8 cellular contexts compared by ENCODE assay signal in genomic region chr6:34425498-34426410, GRCh38. TPM values are rescaled to one million over a fixed set of nuclear protein-coding genes. Genes with fewer than 3 reads are reported as not detected.
DNase-seq lines count a peak whose midpoint lies in the region; ATAC-seq and TF ChIP-seq lines count a peak whose summit lies in the region.

Gene RPS10, minus strand, starts transcription at chr6:34426069. Its CDS starts 848 bp downstream, at chr6:34425221.

- H3K36me3 ChIP-seq in kidney epithelial cell (ENCODE audit: control insufficient read depth, insufficient read depth, low read length): peaks cover 1% of the 10 kb centered on the region

- peak within 1 kb of the TSS; percentile 88 for H3K4me3 ChIP-seq in AG09309 (ENCODE audit: control insufficient read depth, low read depth, low read length)
- peak within 1 kb of the TSS; percentile 94 for H3K4me3 ChIP-seq in choroid plexus epithelial cell (ENCODE audit: low read depth, low read length)
- peak within 1 kb of the TSS; percentile 66 for H3K4me3 ChIP-seq in kidney epithelial cell (ENCODE audit: low read depth, low read length)

- ATAC-seq in HG03442 (IDR thresholded peaks at IDR 0.05; ENCODE audit: unreplicated experiment): peak; percentile 88

- peak; percentile 63 for DNase-seq in AG09309 (ENCODE audit: low read depth)
- DNase-seq in NCI-H526 (lab: John Stamatoyannopoulos, UW): peak; percentile 79 to 95
- DNase-seq in activated CD4-positive, alpha-beta T cell treated with anti-CD3 and anti-CD28 coated beads for 4 hours: peak; percentile 90
- DNase-seq in choroid plexus epithelial cell (ENCODE audit: low read depth): peak; percentile 95
- DNase-seq in kidney epithelial cell (ENCODE audit: low read depth): peak; percentile 50
- peak; percentile 94 for DNase-seq in stimulated activated CD4-positive, alpha-beta T cell treated with anti-CD3 and anti-CD28 coated beads, Interleukin-15, amount 100 ng/mL, for 24 hours

- no peak for TF ChIP-seq CTCF in AG09309 (IDR thresholded peaks at IDR 0.05; ENCODE audit: control insufficient read depth, insufficient read depth, low read depth, low read length, missing control alignments)
- no peak for TF ChIP-seq CTCF in choroid plexus epithelial cell (conservative IDR thresholded peaks at IDR 0.05; ENCODE audit: low read depth, low read length)
- TF ChIP-seq CTCF in kidney epithelial cell (IDR thresholded peaks at IDR 0.05; ENCODE audit: insufficient read depth, low read length, poor library complexity, severe bottlenecking): no peak

- peak; percentile 95 for TF ChIP-seq POLR2A in GM19193 (IDR thresholded peaks at IDR 0.05; ENCODE audit: extremely low read depth, insufficient read depth, insufficient read length)

- no peaks in the 10 kb centered on the region for H3K27me3 ChIP-seq in kidney epithelial cell (ENCODE audit: control insufficient read depth, insufficient read depth, low read length)

RNA-seq across cellular contexts. Expression of gene RPS10, which starts in this region (rescaled TPM):
- total RNA-seq in kidney epithelial cell: 3,975 and 4,200 TPM in 2 replicates

Comparison
In these comparisons a context has a peak if more than half of its experiments do, and no peak if none do; other contexts are left out.
1. Peak in every context shown above with its lines: DNase-seq, ATAC-seq and H3K4me3 ChIP-seq.